ENCODE assay signal across 20 cellular contexts in genomic region chr13:48624858-48625257, GRCh38. TPM values are rescaled to one million over a fixed set of nuclear protein-coding genes. Genes with fewer than 3 reads are reported as not detected.
DNase-seq lines count a peak whose midpoint lies in the region; TF ChIP-seq lines count a peak whose summit lies in the region.
"Had no signal": no experiment of that assay in that cellular context is flagged by ENCODE, and none has a peak within 500 bp of the region (broad histone marks: within the 10 kb centered on the region; RNA-seq: fewer than 3 reads in every experiment).

No MANE protein-coding gene starts in this region.

- H3K27me3 ChIP-seq in Karpas-422 (ENCODE audit: low read length) (0 out of 2 replicates have a peak, but pooled peaks cover 2% of the 10 kb centered on the region), left ventricle myocardium inferior (ENCODE audit: low read depth) (no peaks in the 10 kb centered on the region)

- H3K4me1 ChIP-seq in Karpas-422 (ENCODE audit: low read length) (no peaks in the 10 kb centered on the region), left ventricle myocardium inferior (peaks cover 26% of the 10 kb centered on the region)

- peaks cover 29% of the 10 kb centered on the region for H3K9me3 Mint-ChIP-seq in T-helper 2 cell treated with Interferon-gamma antibody and Interleukin-4, amounts not matched to agents 5 μg/mL and 100 μg/mL, for 36 hours

- H3K4me3 Mint-ChIP-seq in T-helper 2 cell treated with Interferon-gamma antibody and Interleukin-4, amounts not matched to agents 5 μg/mL and 100 μg/mL, for 36 hours, result no peak overlapping the region
- H3K4me3 Mint-ChIP-seq: activated CD4-positive, alpha-beta memory T cell treated with anti-CD3 and anti-CD28 coated beads, Interleukin-2, amount 10 ng/mL, durations not matched to agents 7 days and 5 days; B cell; naive thymus-derived CD8-positive, alpha-beta T cell had no signal

- H3K4me2 ChIP-seq in Karpas-422 (ENCODE audit: low read depth, low read length, poor library complexity, severe bottlenecking), result no peak overlapping the region
- H3K4me2 ChIP-seq: KMS-11, PC-9 had no signal

- H3K79me2 ChIP-seq in Karpas-422 (ENCODE audit: low read length), result no peaks in the 10 kb centered on the region

- H4K20me1 ChIP-seq in Karpas-422 (ENCODE audit: insufficient read depth, low read depth, low read length), result no peaks in the 10 kb centered on the region

- H3K4me3 ChIP-seq in Karpas-422 (ENCODE audit: low read length), result no peak overlapping the region
- H3K4me3 ChIP-seq in cardiac fibroblast (replicated peaks in 1 of 2; ENCODE audit: low read depth in 2 of 2, low read length in 2 of 2), result no peak overlapping the region
- H3K4me3 ChIP-seq in left ventricle myocardium inferior, result no peak overlapping the region
- no peak overlapping the region for H3K4me3 ChIP-seq in skeletal muscle cell (ENCODE audit: low read depth, low read length)
- H3K4me3 ChIP-seq: PC-9 had no signal

- H3K4me1 Mint-ChIP-seq in T-helper 2 cell treated with Interferon-gamma antibody and Interleukin-4, amounts not matched to agents 5 μg/mL and 100 μg/mL, for 36 hours (ENCODE audit: low read depth), result no peaks in the 10 kb centered on the region
- H3K4me1 Mint-ChIP-seq: activated CD4-positive, alpha-beta memory T cell treated with anti-CD3 and anti-CD28 coated beads, Interleukin-2, amount 10 ng/mL, durations not matched to agents 7 days and 5 days; B cell; naive thymus-derived CD8-positive, alpha-beta T cell had no signal

- 0 out of 2 replicates have a peak overlapping the region, but pooled peaks have one; percentile 5 for H2AFZ ChIP-seq in Karpas-422 (ENCODE audit: low read length)
- H2AFZ ChIP-seq: PC-9 had no signal

- intact Hi-C loops in left ventricle myocardium inferior (cut with micrococcal nuclease), result no loop called here

- TF ChIP-seq CTCF in cardiac fibroblast (IDR thresholded peaks at IDR 0.05; ENCODE audit: low read depth, low read length), result no peak
- TF ChIP-seq CTCF in left ventricle myocardium inferior (IDR thresholded peaks at IDR 0.05; ENCODE audit: borderline replicate concordance), result no peak

- H3K27me3 Mint-ChIP-seq in T-helper 2 cell treated with Interferon-gamma antibody and Interleukin-4, amounts not matched to agents 5 μg/mL and 100 μg/mL, for 36 hours (ENCODE audit: low read depth), result no peaks in the 10 kb centered on the region
- H3K27me3 Mint-ChIP-seq: activated CD4-positive, alpha-beta memory T cell treated with anti-CD3 and anti-CD28 coated beads, Interleukin-2, amount 10 ng/mL, durations not matched to agents 7 days and 5 days; naive thymus-derived CD8-positive, alpha-beta T cell had no signal

- H3K36me3 ChIP-seq in Karpas-422 (ENCODE audit: insufficient read depth, low read length), result no peaks in the 10 kb centered on the region
- no peaks in the 10 kb centered on the region for H3K36me3 ChIP-seq in left ventricle myocardium inferior

- no peaks in the 10 kb centered on the region for H3K36me3 Mint-ChIP-seq in T-helper 2 cell treated with Interferon-gamma antibody and Interleukin-4, amounts not matched to agents 5 μg/mL and 100 μg/mL, for 36 hours (ENCODE audit: low read depth)

- H3K9me2 ChIP-seq in Karpas-422 (replicated peaks; ENCODE audit: insufficient read depth, low read length), result no peaks in the 10 kb centered on the region

- H3K9me3 ChIP-seq in Karpas-422 (ENCODE audit: low read length) (peaks cover 10% of the 10 kb centered on the region), left ventricle myocardium inferior (replicated peaks) (peaks cover 14% of the 10 kb centered on the region)

- no peak overlapping the region for H3K9ac ChIP-seq in Karpas-422 (ENCODE audit: low read length)
- H3K9ac ChIP-seq: KMS-11 had no signal

- H3K27ac ChIP-seq in Karpas-422 (ENCODE audit: low read length) (no peak overlapping the region), left ventricle myocardium inferior (replicated peaks) (peak overlapping the region; percentile 88)
- H3K27ac ChIP-seq: KMS-11, PC-9, VCaP had no signal

- DNase-seq in Karpas-422 (no peak), cardiac fibroblast (ENCODE audit: low read depth in 2 of 2) (peak; percentile 36 to 62), left ventricle myocardium inferior (no peak), skeletal muscle cell (ENCODE audit: low read depth) (peak; percentile 4), GM19238 (ENCODE audit: insufficient read length, low spot score) (no peak), cerebellum (ENCODE audit: low spot score) (no peak), A172 (ENCODE audit: low spot score) (no peak)
- DNase-seq in T-helper 2 cell treated with Interferon-gamma antibody and Interleukin-4, amounts not matched to agents 5 μg/mL and 100 μg/mL, for 36 hours (ENCODE audit: low spot score), result no peak
- DNase-seq: activated CD4-positive, alpha-beta memory T cell treated with anti-CD3 and anti-CD28 coated beads, Interleukin-2, amount 10 ng/mL, durations not matched to agents 7 days and 5 days; amniotic stem cell; DMS153; naive thymus-derived CD8-positive, alpha-beta T cell; NCI-H187 treated with DMSO at 0.1 percent for 48 hours; NCI-H524; PC-9 had no signal

- H3K27ac Mint-ChIP-seq in T-helper 2 cell treated with Interferon-gamma antibody and Interleukin-4, amounts not matched to agents 5 μg/mL and 100 μg/mL, for 36 hours, result no peak overlapping the region
- H3K27ac Mint-ChIP-seq: activated CD4-positive, alpha-beta memory T cell treated with anti-CD3 and anti-CD28 coated beads, Interleukin-2, amount 10 ng/mL, durations not matched to agents 7 days and 5 days; B cell; naive thymus-derived CD8-positive, alpha-beta T cell had no signal

RNA-seq across cellular contexts. Expression of gene CYSLTR2, which starts 28.9 kb away (rescaled TPM):
- 0.22 TPM in 1 of 2 replicates, not detected in the other for total RNA-seq in Karpas-422 (2014; rRNA removed; shearing (Covaris generic); ENCODE audit: low replicate concordance)
- total RNA-seq in left ventricle myocardium inferior (7.6 TPM), cerebellum (1.5 TPM)
- total RNA-seq in A172 (2014; rRNA removed; shearing (Covaris generic)), result not detected in 2 replicates
- total RNA-seq: B cell, epithelial cell of proximal tubule, PC-9, pulmonary artery endothelial cell had no signal

Comparison
In these comparisons a context has a peak if more than half of its experiments do, and no peak if none do; other contexts are left out.
1. DNase-seq: peak in cardiac fibroblast (2 of 2) and skeletal muscle cell (single experiment); none in Karpas-422 (single experiment), left ventricle myocardium inferior (single experiment), GM19238 (single experiment), cerebellum (single experiment), A172 (single experiment) and T-helper 2 cell treated with Interferon-gamma antibody and Interleukin-4, amounts not matched to agents 5 μg/mL and 100 μg/mL, for 36 hours (single experiment).